In genomic region chr2:180559766-180560165, GRCh38 we compare ENCODE assay signal across 1 cellular context.
TF ChIP-seq lines count a peak whose summit lies in the region.

No MANE protein-coding gene starts in this region.

TF ChIP-seq in SK-N-SH, 30 proteins besides CTCF, POLR2A, EP300 and RAD21 (continued from another document):
- TF ChIP-seq EZH2phosphoT487 (IDR thresholded peaks at IDR 0.05; ENCODE audit: borderline replicate concordance, low read depth) (no peak), TAF1 (IDR thresholded peaks at IDR 0.05; ENCODE audit: borderline replicate concordance, low read depth, low read length) (no peak)
